ENCODE assay signal across 1 cellular context in genomic region chr12:110371408-110372055, GRCh38.
A peak's percentile ranks its signal among the peaks of the same experiment; 100 is the strongest.
TF ChIP-seq lines count a peak whose summit lies in the region.

No MANE protein-coding gene starts in this region.

TF ChIP-seq in GM12878, 131 proteins besides CTCF, POLR2A, EP300 and RAD21 (continued from another document):
- TF ChIP-seq FOS (IDR thresholded peaks at IDR 0.05; ENCODE audit: borderline replicate concordance, extremely low read depth, insufficient read length) (no peak), MTA2 (IDR thresholded peaks at IDR 0.05; ENCODE audit: low read depth) (peak; percentile 54; the same call in 1 of the 2 replicates), TBL1XR1 (IDR thresholded peaks at IDR 0.05; ENCODE audit: low read depth, low read length) (0 out of 2 replicates have a peak, but pooled peaks have one; percentile 37), TCF7 (IDR thresholded peaks at IDR 0.05; ENCODE audit: borderline replicate concordance) (no peak), RB1 (IDR thresholded peaks at IDR 0.05; ENCODE audit: borderline replicate concordance) (0 out of 2 replicates have a peak, but pooled peaks have one; percentile 74), EZH2 (IDR thresholded peaks at IDR 0.05; ENCODE audit: borderline replicate concordance, control insufficient read depth, low read depth, low read length) (no peak), LARP7 (IDR thresholded peaks at IDR 0.05) (peak; percentile 21; the same call in 1 of the 2 replicates), BHLHE40 (IDR thresholded peaks at IDR 0.05; ENCODE audit: borderline replicate concordance in 1 of 2, low read depth in 2 of 2, low read length in 1 of 2) (peak; percentile 68 to 92; a peak in 3 of 4 replicates), CHD2 (IDR thresholded peaks at IDR 0.05; ENCODE audit: borderline replicate concordance, low read depth, low read length) (peak; percentile 61; the same call in 1 of the 2 replicates), POU2F2 (IDR thresholded peaks at IDR 0.05; ENCODE audit: borderline replicate concordance, low read depth, low read length) (0 out of 3 replicates have a peak, but pooled peaks have one; percentile 24), TCF3 (IDR thresholded peaks at IDR 0.05; ENCODE audit: borderline replicate concordance, insufficient read depth, low read depth, low read length) (peak; percentile 86; the same call in 1 of the 2 replicates), JUND (IDR thresholded peaks at IDR 0.05; ENCODE audit: low read depth, low read length) (no peak), RELB (IDR thresholded peaks at IDR 0.05; ENCODE audit: low read depth) (peak; percentile 35; the same call in 1 of the 2 replicates), POLR2AphosphoS5 (IDR thresholded peaks at IDR 0.05; ENCODE audit: low read length) (peak; percentile 53), RELA (IDR thresholded peaks at IDR 0.05; ENCODE audit: borderline replicate concordance, partially characterized antibody) (peak; percentile 85), MTA3 (IDR thresholded peaks at IDR 0.05; ENCODE audit: borderline replicate concordance, low read length) (peak; percentile 43; the same call in 1 of the 2 replicates), IRF4 (IDR thresholded peaks at IDR 0.05; ENCODE audit: low read depth, low read length) (0 out of 2 replicates have a peak, but pooled peaks have one; percentile 8), SP1 (IDR thresholded peaks at IDR 0.05; ENCODE audit: low read depth, low read length) (peak; percentile 28), TCF12 (IDR thresholded peaks at IDR 0.05; ENCODE audit: low read depth, low read length) (peak; percentile 95), CREB1 (IDR thresholded peaks at IDR 0.05; ENCODE audit: low read depth) (peak; percentile 65), ZNF622 (IDR thresholded peaks at IDR 0.05) (no peak), ZNF592 (IDR thresholded peaks at IDR 0.05) (0 out of 2 replicates have a peak, but pooled peaks have one; percentile 30), MYB (IDR thresholded peaks at IDR 0.05; ENCODE audit: borderline replicate concordance, low read depth, low read length) (no peak), DPF2 (IDR thresholded peaks at IDR 0.05) (peak; percentile 70; the same call in 1 of the 2 replicates), ATF7 (IDR thresholded peaks at IDR 0.05; ENCODE audit: low read depth) (peak; percentile 70; the same call in 1 of the 2 replicates), WRNIP1 (IDR thresholded peaks at IDR 0.05; ENCODE audit: borderline replicate concordance, low read depth, low read length) (no peak), ZNF687 (IDR thresholded peaks at IDR 0.05) (peak; percentile 82), BCL11A (IDR thresholded peaks at IDR 0.05; ENCODE audit: low read depth, low read length) (peak; percentile 56; the same call in 1 of the 2 replicates), TARDBP (IDR thresholded peaks at IDR 0.05; ENCODE audit: borderline replicate concordance) (no peak), CBX5 (IDR thresholded peaks at IDR 0.05; ENCODE audit: low read depth) (no peak), NBN (IDR thresholded peaks at IDR 0.05) (peak; percentile 60; the same call in 1 of the 2 replicates), NFIC (IDR thresholded peaks at IDR 0.05; ENCODE audit: low read depth, low read length) (no peak), CHD4 (IDR thresholded peaks at IDR 0.05) (no peak), PBX3 (IDR thresholded peaks at IDR 0.05; ENCODE audit: insufficient replicate concordance, low read depth, low read length) (peak; percentile 61), HCFC1 (IDR thresholded peaks at IDR 0.05; ENCODE audit: low read length) (peak; percentile 13), CREM (IDR thresholded peaks at IDR 0.05; ENCODE audit: low read depth) (peak; percentile 62)
- TF ChIP-seq, protein P1, sequence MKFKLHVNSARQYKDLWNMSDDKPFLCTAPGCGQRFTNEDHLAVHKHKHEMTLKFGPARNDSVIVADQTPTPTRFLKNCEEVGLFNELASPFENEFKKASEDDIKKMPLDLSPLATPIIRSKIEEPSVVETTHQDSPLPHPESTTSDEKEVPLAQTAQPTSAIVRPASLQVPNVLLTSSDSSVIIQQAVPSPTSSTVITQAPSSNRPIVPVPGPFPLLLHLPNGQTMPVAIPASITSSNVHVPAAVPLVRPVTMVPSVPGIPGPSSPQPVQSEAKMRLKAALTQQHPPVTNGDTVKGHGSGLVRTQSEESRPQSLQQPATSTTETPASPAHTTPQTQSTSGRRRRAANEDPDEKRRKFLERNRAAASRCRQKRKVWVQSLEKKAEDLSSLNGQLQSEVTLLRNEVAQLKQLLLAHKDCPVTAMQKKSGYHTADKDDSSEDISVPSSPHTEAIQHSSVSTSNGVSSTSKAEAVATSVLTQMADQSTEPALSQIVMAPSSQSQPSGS (IDR thresholded peaks at IDR 0.05; ENCODE audit: low read length): no peak
- TF ChIP-seq, protein P2, sequence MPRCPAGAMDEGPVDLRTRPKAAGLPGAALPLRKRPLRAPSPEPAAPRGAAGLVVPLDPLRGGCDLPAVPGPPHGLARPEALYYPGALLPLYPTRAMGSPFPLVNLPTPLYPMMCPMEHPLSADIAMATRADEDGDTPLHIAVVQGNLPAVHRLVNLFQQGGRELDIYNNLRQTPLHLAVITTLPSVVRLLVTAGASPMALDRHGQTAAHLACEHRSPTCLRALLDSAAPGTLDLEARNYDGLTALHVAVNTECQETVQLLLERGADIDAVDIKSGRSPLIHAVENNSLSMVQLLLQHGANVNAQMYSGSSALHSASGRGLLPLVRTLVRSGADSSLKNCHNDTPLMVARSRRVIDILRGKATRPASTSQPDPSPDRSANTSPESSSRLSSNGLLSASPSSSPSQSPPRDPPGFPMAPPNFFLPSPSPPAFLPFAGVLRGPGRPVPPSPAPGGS (IDR thresholded peaks at IDR 0.05; ENCODE audit: borderline replicate concordance, insufficient read depth, low read depth, low read length, poor library complexity, severe bottlenecking): no peak
- TF ChIP-seq, protein P3, sequence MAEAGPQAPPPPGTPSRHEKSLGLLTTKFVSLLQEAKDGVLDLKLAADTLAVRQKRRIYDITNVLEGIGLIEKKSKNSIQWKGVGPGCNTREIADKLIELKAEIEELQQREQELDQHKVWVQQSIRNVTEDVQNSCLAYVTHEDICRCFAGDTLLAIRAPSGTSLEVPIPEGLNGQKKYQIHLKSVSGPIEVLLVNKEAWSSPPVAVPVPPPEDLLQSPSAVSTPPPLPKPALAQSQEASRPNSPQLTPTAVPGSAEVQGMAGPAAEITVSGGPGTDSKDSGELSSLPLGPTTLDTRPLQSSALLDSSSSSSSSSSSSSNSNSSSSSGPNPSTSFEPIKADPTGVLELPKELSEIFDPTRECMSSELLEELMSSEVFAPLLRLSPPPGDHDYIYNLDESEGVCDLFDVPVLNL (IDR thresholded peaks at IDR 0.05; ENCODE audit: low read depth, low read length): no peak
- TF ChIP-seq, protein P4, sequence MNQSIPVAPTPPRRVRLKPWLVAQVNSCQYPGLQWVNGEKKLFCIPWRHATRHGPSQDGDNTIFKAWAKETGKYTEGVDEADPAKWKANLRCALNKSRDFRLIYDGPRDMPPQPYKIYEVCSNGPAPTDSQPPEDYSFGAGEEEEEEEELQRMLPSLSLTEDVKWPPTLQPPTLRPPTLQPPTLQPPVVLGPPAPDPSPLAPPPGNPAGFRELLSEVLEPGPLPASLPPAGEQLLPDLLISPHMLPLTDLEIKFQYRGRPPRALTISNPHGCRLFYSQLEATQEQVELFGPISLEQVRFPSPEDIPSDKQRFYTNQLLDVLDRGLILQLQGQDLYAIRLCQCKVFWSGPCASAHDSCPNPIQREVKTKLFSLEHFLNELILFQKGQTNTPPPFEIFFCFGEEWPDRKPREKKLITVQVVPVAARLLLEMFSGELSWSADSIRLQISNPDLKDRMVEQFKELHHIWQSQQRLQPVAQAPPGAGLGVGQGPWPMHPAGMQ (IDR thresholded peaks at IDR 0.05; ENCODE audit: borderline replicate concordance): no peak
